2 cellular contexts compared by ENCODE assay signal in the genomic region with DNA sequence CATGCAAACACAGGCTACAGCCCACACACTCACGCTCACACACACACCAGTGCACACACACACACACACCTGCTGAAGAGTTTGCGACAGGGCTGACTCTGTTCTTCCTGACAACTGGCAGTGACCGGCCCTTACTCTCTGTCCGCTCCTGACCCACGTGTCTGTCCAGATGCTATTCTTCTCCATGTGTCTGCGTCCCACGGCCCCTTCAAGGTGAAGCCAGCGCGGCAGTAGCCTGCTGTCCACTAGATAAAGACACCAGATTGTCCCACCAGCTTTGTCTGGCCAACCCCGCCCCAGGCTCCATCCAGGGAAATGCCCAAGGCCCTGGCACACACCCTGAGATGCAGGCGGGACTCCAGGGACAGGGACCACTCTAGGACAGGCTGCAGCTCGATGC.
A peak's percentile ranks its signal among the peaks of the same experiment; 100 is the strongest.
TF ChIP-seq lines count a peak whose summit lies in the region.

No MANE protein-coding gene starts in this region.

TF ChIP-seq in HepG2, 621 proteins besides CTCF, POLR2A, EP300 and RAD21:
- TF ChIP-seq, protein P1, sequence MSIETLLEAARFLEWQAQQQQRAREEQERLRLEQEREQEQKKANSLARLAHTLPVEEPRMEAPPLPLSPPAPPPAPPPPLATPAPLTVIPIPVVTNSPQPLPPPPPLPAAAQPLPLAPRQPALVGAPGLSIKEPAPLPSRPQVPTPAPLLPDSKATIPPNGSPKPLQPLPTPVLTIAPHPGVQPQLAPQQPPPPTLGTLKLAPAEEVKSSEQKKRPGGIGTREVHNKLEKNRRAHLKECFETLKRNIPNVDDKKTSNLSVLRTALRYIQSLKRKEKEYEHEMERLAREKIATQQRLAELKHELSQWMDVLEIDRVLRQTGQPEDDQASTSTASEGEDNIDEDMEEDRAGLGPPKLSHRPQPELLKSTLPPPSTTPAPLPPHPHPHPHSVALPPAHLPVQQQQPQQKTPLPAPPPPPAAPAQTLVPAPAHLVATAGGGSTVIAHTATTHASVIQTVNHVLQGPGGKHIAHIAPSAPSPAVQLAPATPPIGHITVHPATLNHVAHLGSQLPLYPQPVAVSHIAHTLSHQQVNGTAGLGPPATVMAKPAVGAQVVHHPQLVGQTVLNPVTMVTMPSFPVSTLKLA (IDR thresholded peaks at IDR 0.05): 0 out of 2 replicates have a peak, but pooled peaks have one; percentile 15
- TF ChIP-seq ZBTB20 (CRISPR knock-in tag; IDR thresholded peaks at IDR 0.05; ENCODE audit: borderline replicate concordance, low read depth) (no peak), MTF2 (CRISPR knock-in tag; IDR thresholded peaks at IDR 0.05; ENCODE audit: borderline replicate concordance) (no peak)

TF ChIP-seq in H1, 55 proteins besides CTCF, POLR2A, EP300 and RAD21:
- TF ChIP-seq BCL11A (IDR thresholded peaks at IDR 0.05; ENCODE audit: low read depth in 2 of 2, low read length in 2 of 2) (no peak), SRF (IDR thresholded peaks at IDR 0.05; ENCODE audit: low read depth, low read length) (no peak), SP1 (IDR thresholded peaks at IDR 0.05; ENCODE audit: low read depth, low read length) (no peak), TCF12 (IDR thresholded peaks at IDR 0.05; ENCODE audit: low read depth, low read length) (no peak), CEBPB (IDR thresholded peaks at IDR 0.05; ENCODE audit: low read depth, low read length) (no peak), KDM5A (IDR thresholded peaks at IDR 0.05; ENCODE audit: low read length) (no peak), TBP (IDR thresholded peaks at IDR 0.05; ENCODE audit: low read depth, low read length) (no peak), SIN3A (conservative IDR thresholded peaks at IDR 0.05 in 1 of 2, IDR thresholded peaks at IDR 0.05 in 1 of 2; ENCODE audit: low read depth in 1 of 2, low read length in 2 of 2) (no peak), PHF8 (conservative IDR thresholded peaks at IDR 0.05; ENCODE audit: low read depth, low read length) (no peak)
- TF ChIP-seq, protein P2, sequence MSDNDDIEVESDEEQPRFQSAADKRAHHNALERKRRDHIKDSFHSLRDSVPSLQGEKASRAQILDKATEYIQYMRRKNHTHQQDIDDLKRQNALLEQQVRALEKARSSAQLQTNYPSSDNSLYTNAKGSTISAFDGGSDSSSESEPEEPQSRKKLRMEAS (IDR thresholded peaks at IDR 0.05): no peak
TF ChIP-seq in H1: peak in this region for 0.
